In the genomic region with DNA sequence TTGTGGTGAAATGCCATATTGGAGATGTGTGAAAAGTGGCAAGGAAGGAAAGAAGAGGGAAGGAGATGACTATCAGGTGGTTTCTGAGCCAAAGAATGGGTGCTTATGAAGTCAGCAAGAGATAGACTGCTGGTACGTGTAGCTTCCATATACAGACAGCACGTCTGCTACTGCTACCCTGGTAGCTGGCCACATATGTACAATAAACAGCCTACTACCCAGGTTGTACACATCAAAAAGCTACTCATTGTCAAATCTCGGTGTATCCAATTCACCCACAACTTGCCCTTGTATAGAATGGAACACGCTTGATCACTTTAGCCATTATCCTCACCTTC, we compare ENCODE assay signal across 17 cellular contexts.
DNase-seq lines count a peak whose midpoint lies in the region; ATAC-seq and TF ChIP-seq lines count a peak whose summit lies in the region.
"Had no signal": no experiment of that assay in that cellular context is flagged by ENCODE, and none has a peak within 500 bp of the region (broad histone marks: within the 10 kb centered on the region; RNA-seq: fewer than 3 reads in every experiment).

No MANE protein-coding gene starts in this region.

- intact Hi-C loops in naive thymus-derived CD4-positive, alpha-beta T cell (cut with micrococcal nuclease) = no loop called here

- H4K20me1 ChIP-seq in OCI-LY1 (ENCODE audit: insufficient read depth, low read length) = no peaks in the 10 kb centered on the region
- no peaks in the 10 kb centered on the region for H4K20me1 ChIP-seq in neural progenitor cell (ENCODE audit: low read depth)

- H3K4me3 ChIP-seq in OCI-LY1 (ENCODE audit: low read depth, low read length, poor library complexity, severe bottlenecking) = no peak overlapping the region
- no peak overlapping the region for H3K4me3 ChIP-seq in neural progenitor cell
- no peak overlapping the region for H3K4me3 ChIP-seq in naive thymus-derived CD4-positive, alpha-beta T cell (ENCODE audit: low read length)

- 0 out of 2 replicates have a peak overlapping the region, but pooled peaks have one; percentile 54 for H2AFZ ChIP-seq in OCI-LY1 (ENCODE audit: low read length)
- no peak overlapping the region for H2AFZ ChIP-seq in neural progenitor cell (replicated peaks)

- TF ChIP-seq CTCF in OCI-LY1 (IDR thresholded peaks at IDR 0.05; ENCODE audit: low read length) = no peak
- TF ChIP-seq CTCF in neural progenitor cell (IDR thresholded peaks at IDR 0.05) = no peak

- POLR2A ChIA-PET in naive thymus-derived CD4-positive, alpha-beta T cell (lab: Charles Lee) = no interaction called here

- H3K27me3 ChIP-seq in OCI-LY1 (ENCODE audit: insufficient read depth, low read length) (no peaks in the 10 kb centered on the region), neural progenitor cell (no peaks in the 10 kb centered on the region)
- no peaks in the 10 kb centered on the region for H3K27me3 ChIP-seq in naive thymus-derived CD4-positive, alpha-beta T cell (ENCODE audit: control insufficient read depth in 2 of 2, insufficient read depth in 2 of 2, low read length in 2 of 2)

- H3K36me3 Mint-ChIP-seq in neural progenitor cell = no peaks in the 10 kb centered on the region
- no peaks in the 10 kb centered on the region for H3K36me3 Mint-ChIP-seq in naive thymus-derived CD4-positive, alpha-beta T cell
- H3K36me3 Mint-ChIP-seq: CD14-positive monocyte had no signal

- DNase-seq in neural progenitor cell (ENCODE audit: low spot score) (no peak), activated gamma-delta T cell treated with Interleukin-2 at 50 U/mL for 16 hours (no peak), hypothalamus (lab: John Stamatoyannopoulos, UW) (no peak)
- no peak for DNase-seq in naive thymus-derived CD4-positive, alpha-beta T cell
- DNase-seq: AML-193, DMS 273 treated with DMSO at 0.1 percent for 48 hours, NCI-H2081 treated with DMSO at 0.1 percent for 48 hours, PC-3, RPMI8226, SIG-M5, T-helper 1 cell, T-helper 9 cell had no signal

- peak; percentile 23 for ATAC-seq in GM18909 (IDR thresholded peaks at IDR 0.05; ENCODE audit: poor library complexity, unreplicated experiment)
- peak; percentile 15 for ATAC-seq in HG02798 (IDR thresholded peaks at IDR 0.05; ENCODE audit: poor library complexity, unreplicated experiment)
- ATAC-seq in naive thymus-derived CD4-positive, alpha-beta T cell = no peak
- ATAC-seq: PC-3, SK-N-SH treated with all-trans-retinoic acid at 6 μM for 48 hours had no signal

- H3K4me1 Mint-ChIP-seq in neural progenitor cell = peaks cover 14% of the 10 kb centered on the region
- H3K4me1 Mint-ChIP-seq in naive thymus-derived CD4-positive, alpha-beta T cell = no peaks in the 10 kb centered on the region
- H3K4me1 Mint-ChIP-seq: CD14-positive monocyte had no signal

- no peaks in the 10 kb centered on the region for H3K9me2 ChIP-seq in OCI-LY1 (ENCODE audit: low read depth, low read length)

- no peak overlapping the region for H3K4me3 Mint-ChIP-seq in neural progenitor cell
- H3K4me3 Mint-ChIP-seq in naive thymus-derived CD4-positive, alpha-beta T cell = no peak overlapping the region
- H3K4me3 Mint-ChIP-seq: CD14-positive monocyte had no signal

- no peaks in the 10 kb centered on the region for H3K27me3 Mint-ChIP-seq in neural progenitor cell (ENCODE audit: insufficient read depth, low read depth)
- no peaks in the 10 kb centered on the region for H3K27me3 Mint-ChIP-seq in naive thymus-derived CD4-positive, alpha-beta T cell

- H3K9me3 ChIP-seq in OCI-LY1 (ENCODE audit: low read length) (no peaks in the 10 kb centered on the region), neural progenitor cell (ENCODE audit: low read depth) (no peaks in the 10 kb centered on the region)
- no peaks in the 10 kb centered on the region for H3K9me3 ChIP-seq in naive thymus-derived CD4-positive, alpha-beta T cell (ENCODE audit: control insufficient read depth in 2 of 3, low read length in 3 of 3)

- H3K4me1 ChIP-seq in OCI-LY1 (ENCODE audit: insufficient read depth, low read length, severe bottlenecking) (peaks cover 30% of the 10 kb centered on the region), neural progenitor cell (peaks cover 47% of the 10 kb centered on the region)
- H3K4me1 ChIP-seq in naive thymus-derived CD4-positive, alpha-beta T cell (ENCODE audit: control insufficient read depth in 2 of 2, insufficient read depth in 2 of 2, low read length in 2 of 2) = no peaks in the 10 kb centered on the region

- peak overlapping the region; percentile 29; the same call in 1 of the 2 replicates for H3K4me2 ChIP-seq in OCI-LY1 (ENCODE audit: low read length)
- H3K4me2 ChIP-seq in neural progenitor cell = peak overlapping the region; percentile 40

- CTCF ChIA-PET in naive thymus-derived CD4-positive, alpha-beta T cell (lab: Charles Lee) = no interaction called here

- H3K27ac ChIP-seq in OCI-LY1 (ENCODE audit: low read depth, low read length, poor library complexity, severe bottlenecking) = peak overlapping the region; percentile 37
- H3K27ac ChIP-seq in neural progenitor cell = no peak overlapping the region
- no peak overlapping the region for H3K27ac ChIP-seq in naive thymus-derived CD4-positive, alpha-beta T cell (ENCODE audit: low read depth, low read length)

- H3K9ac ChIP-seq in OCI-LY1 (ENCODE audit: low read length) (no peak overlapping the region), neural progenitor cell (no peak overlapping the region)

- H3K36me3 ChIP-seq in OCI-LY1 (ENCODE audit: insufficient read depth, low read length) (no peaks in the 10 kb centered on the region), neural progenitor cell (no peaks in the 10 kb centered on the region)
- no peaks in the 10 kb centered on the region for H3K36me3 ChIP-seq in naive thymus-derived CD4-positive, alpha-beta T cell (ENCODE audit: control insufficient read depth in 2 of 3, insufficient read depth in 3 of 3, low read length in 3 of 3)

- no peaks in the 10 kb centered on the region for H3K9me3 Mint-ChIP-seq in neural progenitor cell
- H3K9me3 Mint-ChIP-seq in naive thymus-derived CD4-positive, alpha-beta T cell = peaks cover 2 to 26% (median 8%) of the 10 kb centered on the region in 11 donors

- no peaks in the 10 kb centered on the region for H3K79me2 ChIP-seq in OCI-LY1 (ENCODE audit: insufficient read depth, low read length)
- no peaks in the 10 kb centered on the region for H3K79me2 ChIP-seq in neural progenitor cell (ENCODE audit: low read depth)

- H3K27ac Mint-ChIP-seq in neural progenitor cell = no peak overlapping the region
- no peak overlapping the region for H3K27ac Mint-ChIP-seq in naive thymus-derived CD4-positive, alpha-beta T cell
- H3K27ac Mint-ChIP-seq: CD14-positive monocyte had no signal

- H3F3A ChIP-seq in OCI-LY1 (ENCODE audit: insufficient read depth, low read length) (no peaks in the 10 kb centered on the region), neural progenitor cell (ENCODE audit: low read depth) (peaks cover 14% of the 10 kb centered on the region)
